In genomic region chr10:112361951-112362770, GRCh38 we compare ENCODE assay signal across 9 cellular contexts. TPM values are rescaled to one million over a fixed set of nuclear protein-coding genes. Genes with fewer than 3 reads are reported as not detected.
DNase-seq lines count a peak whose midpoint lies in the region; ATAC-seq and TF ChIP-seq lines count a peak whose summit lies in the region.
"Had no signal": no experiment of that assay in that cellular context is flagged by ENCODE, and none has a peak within 500 bp of the region (broad histone marks: within the 10 kb centered on the region; RNA-seq: fewer than 3 reads in every experiment).

No MANE protein-coding gene starts in this region.

- H3K4me1 ChIP-seq in lower lobe of right lung = peaks cover 43% of the 10 kb centered on the region
- peaks cover 28 to 58% (median 35%) of the 10 kb centered on the region in 4 donors for H3K4me1 ChIP-seq in upper lobe of left lung
- no peaks in the 10 kb centered on the region for H3K4me1 ChIP-seq in CD4-positive, alpha-beta memory T cell (ENCODE audit: insufficient read depth, low read length)

- H3K9me3 Mint-ChIP-seq in endothelial cell (ENCODE audit: unreplicated experiment) = no peaks in the 10 kb centered on the region
- no peaks in the 10 kb centered on the region for H3K9me3 Mint-ChIP-seq in CD4-positive, alpha-beta memory T cell

- peak in 3 of 4 donors; percentile 72 to 94 (median 79) for TF ChIP-seq EP300 in upper lobe of left lung (IDR thresholded peaks at IDR 0.05)

- ATAC-seq in lower lobe of right lung (peak; percentile 77 to 82), upper lobe of left lung (ENCODE audit: low FRiP score in 2 of 2) (peak; percentile 68 to 71), HG03045 (IDR thresholded peaks at IDR 0.05; ENCODE audit: unreplicated experiment) (no peak)

- H3K4me3 Mint-ChIP-seq in endothelial cell (ENCODE audit: unreplicated experiment) = no peak overlapping the region
- no peak overlapping the region for H3K4me3 Mint-ChIP-seq in CD4-positive, alpha-beta memory T cell

- POLR2A ChIA-PET in CD4-positive, alpha-beta memory T cell (lab: Charles Lee; ENCODE audit: partially characterized antibody) = no interaction called here

- no peaks in the 10 kb centered on the region for H3K27me3 ChIP-seq in lower lobe of right lung (ENCODE audit: low read depth)
- H3K27me3 ChIP-seq in upper lobe of left lung = no peaks in the 10 kb centered on the region
- H3K27me3 ChIP-seq in CD4-positive, alpha-beta memory T cell (ENCODE audit: insufficient read depth, low read length) = no peaks in the 10 kb centered on the region

- TF ChIP-seq CTCF in endothelial cell (IDR thresholded peaks at IDR 0.05; ENCODE audit: unreplicated experiment) = no peak
- no peak for TF ChIP-seq CTCF in lower lobe of right lung (IDR thresholded peaks at IDR 0.05)
- TF ChIP-seq CTCF in upper lobe of left lung (IDR thresholded peaks at IDR 0.05) = no peak

- WGBS in upper lobe of left lung, 2 donors = 26 to 31% methylated on average over 6 of the region's 6 CpGs

- H3K4me3 ChIP-seq in lower lobe of right lung (no peak overlapping the region), upper lobe of left lung (no peak overlapping the region)
- H3K4me3 ChIP-seq in CD4-positive, alpha-beta memory T cell (ENCODE audit: low read length in 2 of 2) = no peak overlapping the region

- H3K27ac ChIP-seq in lower lobe of right lung (peak overlapping the region; percentile 88), upper lobe of left lung (peak overlapping the region; percentile 77 to 85 (median 82))
- H3K27ac ChIP-seq in CD4-positive, alpha-beta memory T cell (ENCODE audit: low read depth, low read length) = no peak overlapping the region

- no peak overlapping the region for H3K27ac Mint-ChIP-seq in endothelial cell (ENCODE audit: unreplicated experiment)
- no peak overlapping the region for H3K27ac Mint-ChIP-seq in CD4-positive, alpha-beta memory T cell

- H3K36me3 Mint-ChIP-seq in endothelial cell (ENCODE audit: low read depth, unreplicated experiment) = no peaks in the 10 kb centered on the region
- H3K36me3 Mint-ChIP-seq in CD4-positive, alpha-beta memory T cell = no peaks in the 10 kb centered on the region

- intact Hi-C loops in lower lobe of right lung (cut with DNase I) = no loop called here
- intact Hi-C loops in CD4-positive, alpha-beta memory T cell (cut with micrococcal nuclease) = no loop called here

- no peaks in the 10 kb centered on the region for H3K27me3 Mint-ChIP-seq in endothelial cell (ENCODE audit: unreplicated experiment)
- peaks cover 0 to 3% of the 10 kb centered on the region in 2 donors for H3K27me3 Mint-ChIP-seq in CD4-positive, alpha-beta memory T cell

- H3K9me3 ChIP-seq in lower lobe of right lung (no peaks in the 10 kb centered on the region), upper lobe of left lung (no peaks in the 10 kb centered on the region)
- no peaks in the 10 kb centered on the region for H3K9me3 ChIP-seq in CD4-positive, alpha-beta memory T cell (ENCODE audit: control insufficient read depth in 1 of 2, low read length in 2 of 2)

- CTCF ChIA-PET in CD4-positive, alpha-beta memory T cell (lab: Charles Lee; ENCODE audit: partially characterized antibody) = no interaction called here

- H3K36me3 ChIP-seq in lower lobe of right lung (no peaks in the 10 kb centered on the region), upper lobe of left lung (no peaks in the 10 kb centered on the region)
- H3K36me3 ChIP-seq in CD4-positive, alpha-beta memory T cell (ENCODE audit: insufficient read depth, low read length) = no peaks in the 10 kb centered on the region

- H3K4me1 Mint-ChIP-seq in endothelial cell (ENCODE audit: unreplicated experiment) = peaks cover 8% of the 10 kb centered on the region
- H3K4me1 Mint-ChIP-seq in CD4-positive, alpha-beta memory T cell = peaks cover 0 to 1% (median under 1%) of the 10 kb centered on the region in 4 donors

- no peak for TF ChIP-seq POLR2A in upper lobe of left lung (IDR thresholded peaks at IDR 0.05)

- DNase-seq in LHCN-M2 (ENCODE audit: low read depth) (peak; percentile 34), endothelial cell (ENCODE audit: low spot score) (peak; percentile 41), lower lobe of right lung (peak; percentile 61), upper lobe of left lung (peak in 1 of 2 donors; percentile 88), SW 1271 (lab: John Stamatoyannopoulos, UW) (no peak), RKO (ENCODE audit: low spot score) (no peak)
- DNase-seq in CD4-positive, alpha-beta memory T cell = no peak
- DNase-seq: NCI-H69 had no signal

RNA-seq across cellular contexts. Expression of gene ACSL5, which starts 11.8 kb away (rescaled TPM):
- total RNA-seq in LHCN-M2 (2014; rRNA removed) (0.29 and 0.71 TPM in 2 replicates), endothelial cell (ENCODE audit: unreplicated experiment) (0.64 TPM), lower lobe of right lung (81.1 TPM), upper lobe of left lung (10 to 100 TPM; 33.2 to 73.0 (median 62.0) TPM)
- polyA plus RNA-seq in LHCN-M2 (2012) = 0.18 TPM
- total RNA-seq in CD4-positive, alpha-beta memory T cell = 10 to 100 TPM; 51.8 to 53.8 TPM
- 10 to 100 TPM; 62.2 to 83.8 TPM for polyA plus RNA-seq in CD4-positive, alpha-beta memory T cell

Comparison
In these comparisons a context has a peak if more than half of its experiments do, and no peak if none do; other contexts are left out.
1. DNase-seq: peak in LHCN-M2 (single experiment), endothelial cell (single experiment) and lower lobe of right lung (single experiment); none in SW 1271 (0 of 2), RKO (single experiment) and CD4-positive, alpha-beta memory T cell (0 of 5).
2. RNA of gene ACSL5, which starts 11.8 kb away (total RNA-seq): 81.1 TPM in lower lobe of right lung (single experiment), 33.2 to 73.0 TPM in upper lobe of left lung and 51.8 to 53.8 TPM in CD4-positive, alpha-beta memory T cell; 0.64 TPM in endothelial cell (single experiment) and 0.29 to 0.71 TPM in LHCN-M2; every median in the first group is over 10 times any median in the second.